In the genomic region with DNA sequence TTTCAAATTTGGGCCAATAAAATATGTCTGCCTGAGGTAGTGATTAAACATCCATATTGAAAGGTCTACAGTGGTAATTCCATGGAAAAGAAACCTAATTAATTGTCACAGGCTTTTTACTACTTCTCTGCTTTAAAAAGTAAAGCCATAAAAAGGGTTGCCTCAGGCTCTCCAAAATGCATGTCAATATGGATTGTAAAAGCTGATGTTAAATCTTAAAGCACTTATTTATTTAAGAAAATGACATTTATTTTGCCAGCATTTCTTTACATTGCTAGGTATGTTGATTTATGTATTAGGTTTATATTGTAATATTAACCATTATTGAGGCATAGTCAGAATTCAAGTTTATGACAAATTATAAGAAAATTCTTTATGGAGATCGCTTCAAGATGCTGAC, we compare ENCODE assay signal across 8 cellular contexts.
"Had no signal": no experiment of that assay in that cellular context is flagged by ENCODE, and none has a peak within 500 bp of the region (broad histone marks: within the 10 kb centered on the region; RNA-seq: fewer than 3 reads in every experiment).

No MANE protein-coding gene starts in this region.

- H3K27ac ChIP-seq: GM23248, HL-60, KMS-11 had no signal

- H3K4me3 ChIP-seq: GM23248 had no signal

- H3K4me2 ChIP-seq: KMS-11 had no signal

- H3K9ac ChIP-seq: GM23248, KMS-11 had no signal

- ATAC-seq: HepG2 had no signal

- DNase-seq: GM23248, GOT3, H7, HCEC 1CT, KBM-7 had no signal

- H2AFZ ChIP-seq: GM23248 had no signal
